ENCODE assay signal across 10 cellular contexts in genomic region chr12:40312982-40313576, GRCh38.
DNase-seq lines count a peak whose midpoint lies in the region; ATAC-seq, FAIRE-seq and TF ChIP-seq lines count a peak whose summit lies in the region.
"Had no signal": no experiment of that assay in that cellular context is flagged by ENCODE, and none has a peak within 500 bp of the region (broad histone marks: within the 10 kb centered on the region; RNA-seq: fewer than 3 reads in every experiment).

No MANE protein-coding gene starts in this region.

- FAIRE-seq in islet of Langerhans (lab: Jason Lieb, UNC) (peak; percentile 77), HTR-8/SVneo (lab: Jason Lieb, UNC) (no peak)
- FAIRE-seq: urothelium cell line had no signal

- DNase-seq in AG08395 (ENCODE audit: low spot score) (peak; percentile 38), HCEC 1CT (peak; percentile 24), omental fat pad (ENCODE audit: low spot score) (no peak), HTR-8/SVneo (ENCODE audit: insufficient read length, low spot score) (no peak), SW 1271 (lab: John Stamatoyannopoulos, UW) (no peak)
- DNase-seq: T-cell had no signal

- no peak overlapping the region for H3K27ac ChIP-seq in VCaP

- TF ChIP-seq CTCF in VCaP (conservative IDR thresholded peaks at IDR 0.05) (peak; percentile 82), omental fat pad (IDR thresholded peaks at IDR 0.05) (no peak)

- no peak for ATAC-seq in HG02885 (IDR thresholded peaks at IDR 0.05; ENCODE audit: poor library complexity, unreplicated experiment)
- no peak for ATAC-seq in omental fat pad (ENCODE audit: low FRiP score)
- ATAC-seq: T-cell had no signal

Comparison
In these comparisons a context has a peak if more than half of its experiments do, and no peak if none do; other contexts are left out.
1. DNase-seq: peak in AG08395 (single experiment) and HCEC 1CT (single experiment); none in omental fat pad (single experiment), HTR-8/SVneo (single experiment) and SW 1271 (0 of 2).